9 cellular contexts compared by ENCODE assay signal in the genomic region with DNA sequence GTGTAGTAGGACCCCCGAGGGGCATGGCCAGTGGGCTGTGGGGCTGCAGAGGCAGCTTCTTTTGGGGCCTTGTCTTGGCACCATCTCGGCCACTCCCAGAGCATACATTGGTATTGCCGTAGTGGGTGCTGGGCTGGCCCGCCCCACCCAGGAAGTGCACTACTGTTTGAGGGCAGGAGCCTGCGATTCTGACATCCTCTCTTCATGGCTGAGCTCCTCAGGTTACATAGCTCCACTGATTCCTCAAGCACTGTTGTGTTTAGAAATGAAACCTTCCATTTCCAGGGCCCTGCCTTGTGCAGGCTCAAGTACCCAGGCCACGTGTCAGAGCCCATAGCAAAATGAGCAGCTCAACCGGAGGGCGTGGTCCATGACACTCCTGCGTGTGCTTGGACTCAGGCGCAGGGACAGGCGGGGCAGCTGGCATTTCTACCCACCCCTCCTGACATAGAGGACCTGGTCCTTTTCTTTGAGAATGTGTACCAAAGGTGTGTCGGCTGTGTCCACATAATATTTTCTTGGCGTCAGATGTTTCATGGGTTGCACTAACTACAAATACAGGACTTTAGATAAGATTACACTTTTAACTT.
A peak's percentile ranks its signal among the peaks of the same experiment; 100 is the strongest.
DNase-seq lines count a peak whose midpoint lies in the region; ATAC-seq and TF ChIP-seq lines count a peak whose summit lies in the region.
"Had no signal": no experiment of that assay in that cellular context is flagged by ENCODE, and none has a peak within 500 bp of the region (broad histone marks: within the 10 kb centered on the region; RNA-seq: fewer than 3 reads in every experiment).

No MANE protein-coding gene starts in this region.

- ATAC-seq in left ventricle myocardium superior: no peak
- ATAC-seq in HG03139 (IDR thresholded peaks at IDR 0.05; ENCODE audit: unreplicated experiment): peak; percentile 65
- ATAC-seq in HG03045 (IDR thresholded peaks at IDR 0.05; ENCODE audit: unreplicated experiment): no peak

- no peaks in the 10 kb centered on the region for H3K27me3 ChIP-seq in right atrium auricular region

- H3K9me3 Mint-ChIP-seq in T-helper 1 cell treated with Interleukin-12 subunit alpha and Interleukin-12 subunit beta and Interleukin-4 antibody, amounts not matched to agents 30 μg/mL and 1 μg/mL, for 36 hours: peaks cover 14% of the 10 kb centered on the region

- H3K4me1 ChIP-seq in right atrium auricular region: peaks cover 0 to 78% of the 10 kb centered on the region in 2 donors

- H3K4me1 Mint-ChIP-seq in T-helper 1 cell treated with Interleukin-12 subunit alpha and Interleukin-12 subunit beta and Interleukin-4 antibody, amounts not matched to agents 30 μg/mL and 1 μg/mL, for 36 hours (ENCODE audit: low read depth): peaks cover 81% of the 10 kb centered on the region

- H3K4me3 ChIP-seq in right atrium auricular region (no peak overlapping the region), coronary artery (no peak overlapping the region)

- no peaks in the 10 kb centered on the region for H3K36me3 ChIP-seq in right atrium auricular region

- peaks cover 36% of the 10 kb centered on the region for H3K36me3 Mint-ChIP-seq in T-helper 1 cell treated with Interleukin-12 subunit alpha and Interleukin-12 subunit beta and Interleukin-4 antibody, amounts not matched to agents 30 μg/mL and 1 μg/mL, for 36 hours (ENCODE audit: low read depth)

- TF ChIP-seq CTCF in right atrium auricular region (IDR thresholded peaks at IDR 0.05) (no peak), coronary artery (IDR thresholded peaks at IDR 0.05) (no peak)

- no peaks in the 10 kb centered on the region for H3K9me3 ChIP-seq in right atrium auricular region

- DNase-seq in right atrium auricular region (ENCODE audit: low spot score) (peak; percentile 58), left ventricle myocardium superior (no peak), coronary artery (ENCODE audit: low spot score) (peak; percentile 59), SK-N-DZ (ENCODE audit: low spot score) (no peak)
- peak; percentile 26 to 35 for DNase-seq in stimulated activated CD8-positive, alpha-beta memory T cell treated with anti-CD3 and anti-CD28 coated beads, Interleukin-7, amount 100 ng/mL, for 4 hours (ENCODE audit: low read depth in 2 of 2)

- peak overlapping the region; percentile 91 for H3K27ac Mint-ChIP-seq in T-helper 1 cell treated with Interleukin-12 subunit alpha and Interleukin-12 subunit beta and Interleukin-4 antibody, amounts not matched to agents 30 μg/mL and 1 μg/mL, for 36 hours

- H3K27ac ChIP-seq in right atrium auricular region: peak overlapping the region; percentile 79 to 93
- peak overlapping the region in 1 of 2 donors; percentile 52 for H3K27ac ChIP-seq in coronary artery
- H3K27ac ChIP-seq: C4-2B had no signal

- peak overlapping the region; percentile 72 for H3K4me3 Mint-ChIP-seq in T-helper 1 cell treated with Interleukin-12 subunit alpha and Interleukin-12 subunit beta and Interleukin-4 antibody, amounts not matched to agents 30 μg/mL and 1 μg/mL, for 36 hours

- peaks cover 4% of the 10 kb centered on the region for H3K27me3 Mint-ChIP-seq in T-helper 1 cell treated with Interleukin-12 subunit alpha and Interleukin-12 subunit beta and Interleukin-4 antibody, amounts not matched to agents 30 μg/mL and 1 μg/mL, for 36 hours (ENCODE audit: low read depth)

- intact Hi-C loops in left ventricle myocardium superior (cut with micrococcal nuclease): no loop called here

Comparison
In these comparisons a context has a peak if more than half of its experiments do, and no peak if none do; other contexts are left out.
1. DNase-seq: peak in right atrium auricular region (single experiment), coronary artery (single experiment) and stimulated activated CD8-positive, alpha-beta memory T cell treated with anti-CD3 and anti-CD28 coated beads, Interleukin-7, amount 100 ng/mL, for 4 hours (2 of 2); none in left ventricle myocardium superior (single experiment) and SK-N-DZ (single experiment).